22 cellular contexts compared by ENCODE assay signal in genomic region chr6:111862727-111863126, GRCh38. TPM values are rescaled to one million over a fixed set of nuclear protein-coding genes. Genes with fewer than 3 reads are reported as not detected.
DNase-seq lines count a peak whose midpoint lies in the region; ATAC-seq, FAIRE-seq and TF ChIP-seq lines count a peak whose summit lies in the region.
"Had no signal": no experiment of that assay in that cellular context is flagged by ENCODE, and none has a peak within 500 bp of the region (broad histone marks: within the 10 kb centered on the region; RNA-seq: fewer than 3 reads in every experiment).

No MANE protein-coding gene starts in this region.

- no peak overlapping the region for H3K4me3 ChIP-seq in CD8-positive, alpha-beta T cell (ENCODE audit: low read depth, low read length)
- H3K4me3 ChIP-seq: body of pancreas, PC-9, SJCRH30 had no signal

- intact Hi-C loops in CD4-positive, alpha-beta T cell (cut with DNase I, micrococcal nuclease): loop anchor here in 1 of 2 experiments (2.0 kb wide), 1 partner anchor 52 kb away; no protein-coding TSS in a partner anchor
- intact Hi-C loops in CD8-positive, alpha-beta T cell (cut with DNase I, micrococcal nuclease): loop anchor here in 1 of 2 experiments (1.0 kb wide), 1 partner anchor 8 kb away; no protein-coding TSS in a partner anchor

- H3K36me3 ChIP-seq in CD8-positive, alpha-beta T cell (ENCODE audit: insufficient read depth, low read length): no peaks in the 10 kb centered on the region
- H3K36me3 ChIP-seq: SJCRH30 had no signal

- no peak for DNase-seq in CD4-positive, alpha-beta T cell
- DNase-seq in CD8-positive, alpha-beta T cell: no peak
- DNase-seq in islet precursor cell: peak; percentile 42
- no peak for DNase-seq in GM19239 (ENCODE audit: insufficient read length, low spot score)
- no peak for DNase-seq in HUDEP-2 (lab: John Stamatoyannopoulos, UW; ENCODE audit: unreplicated experiment in 76 of 76)
- DNase-seq in cerebellar nuclear complex (lab: John Stamatoyannopoulos, UW): no peak
- DNase-seq: body of pancreas; cortex of kidney; left cardiac atrium; mesenchymal stem cell; NCI-H1436 treated with DMSO at 0.1 percent for 48 hours; NCI-H2227 treated with DMSO at 0.1 percent for 48 hours; PC-9; SJCRH30; stimulated activated naive CD4-positive, alpha-beta T cell treated with Interleukin-2 at 50 U/mL for 16 hours; T-helper 2 cell; trophoblast cell; WERI-Rb-1 had no signal

- H3K27ac Mint-ChIP-seq in CD4-positive, alpha-beta T cell: peak overlapping the region; percentile 93
- H3K27ac Mint-ChIP-seq in CD8-positive, alpha-beta T cell: peak overlapping the region; percentile 6
- H3K27ac Mint-ChIP-seq in activated T-helper 17 cell treated with anti-CD3 and anti-CD28 coated beads, Interleukin-2, amount 50 U/mL, for 72 hours: peak overlapping the region; percentile 95
- H3K27ac Mint-ChIP-seq: progenitor cell of endocrine pancreas had no signal

- no peak for FAIRE-seq in GM19239 (lab: Jason Lieb, UNC)
- FAIRE-seq: endothelial cell of umbilical vein had no signal

- peaks cover 99% of the 10 kb centered on the region for H3K4me1 ChIP-seq in CD8-positive, alpha-beta T cell (ENCODE audit: insufficient read depth, low read length)
- H3K4me1 ChIP-seq: body of pancreas, SJCRH30 had no signal

- CTCF ChIA-PET in CD4-positive, alpha-beta T cell (lab: Charles Lee): interaction anchor here (0.9 kb wide), 1 partner anchor 153 kb away, joined by 3 read pairs; no protein-coding TSS in a partner anchor
- CTCF ChIA-PET in CD8-positive, alpha-beta T cell (lab: Charles Lee): no interaction called here

- no peak for TF ChIP-seq CTCF in CD4-positive, alpha-beta T cell (IDR thresholded peaks at IDR 0.05)
- no peak for TF ChIP-seq CTCF in CD8-positive, alpha-beta T cell (IDR thresholded peaks at IDR 0.05)

- no peaks in the 10 kb centered on the region for H3K27me3 ChIP-seq in CD4-positive, alpha-beta T cell (ENCODE audit: control insufficient read depth, insufficient read depth, low read length)
- no peaks in the 10 kb centered on the region for H3K27me3 ChIP-seq in CD8-positive, alpha-beta T cell (ENCODE audit: insufficient read depth, low read length)
- H3K27me3 ChIP-seq: body of pancreas, SJCRH30 had no signal

- no peaks in the 10 kb centered on the region for H3K9me3 Mint-ChIP-seq in CD4-positive, alpha-beta T cell
- no peaks in the 10 kb centered on the region for H3K9me3 Mint-ChIP-seq in CD8-positive, alpha-beta T cell
- no peaks in the 10 kb centered on the region for H3K9me3 Mint-ChIP-seq in activated T-helper 17 cell treated with anti-CD3 and anti-CD28 coated beads, Interleukin-2, amount 50 U/mL, for 72 hours
- H3K9me3 Mint-ChIP-seq: nephron had no signal

- POLR2A ChIA-PET in CD4-positive, alpha-beta T cell (lab: Charles Lee): interaction anchor here (0.7 to 2.4 kb wide), 3 partner anchors 11 to 59 kb away, joined by 3 to 8 read pairs (median 5); partner anchors contain the start of gene FYN
- POLR2A ChIA-PET in CD8-positive, alpha-beta T cell (lab: Charles Lee): interaction anchor here (0.9 to 1.3 kb wide), 2 partner anchors 13 to 17 kb away, joined by 3 read pairs; no protein-coding TSS in a partner anchor

- ATAC-seq in CD4-positive, alpha-beta T cell (ENCODE audit: poor library complexity): no peak
- no peak for ATAC-seq in CD8-positive, alpha-beta T cell
- ATAC-seq in activated T-helper 17 cell treated with anti-CD3 and anti-CD28 coated beads, Interleukin-2, amount 50 U/mL, for 72 hours (replicated peaks): no peak
- ATAC-seq: body of pancreas, left cardiac atrium had no signal

- H3K27ac ChIP-seq in CD4-positive, alpha-beta T cell (ENCODE audit: low read depth, low read length): no peak overlapping the region
- H3K27ac ChIP-seq in CD8-positive, alpha-beta T cell (ENCODE audit: low read depth, low read length): no peak overlapping the region
- H3K27ac ChIP-seq: body of pancreas, PC-9, SJCRH30, WERI-Rb-1 had no signal

- H3K9me3 ChIP-seq in CD4-positive, alpha-beta T cell (ENCODE audit: control insufficient read depth, low read length): no peaks in the 10 kb centered on the region
- H3K9me3 ChIP-seq in CD8-positive, alpha-beta T cell (ENCODE audit: low read length): no peaks in the 10 kb centered on the region
- H3K9me3 ChIP-seq: body of pancreas, SJCRH30 had no signal

- peaks cover 100% of the 10 kb centered on the region for H3K4me1 Mint-ChIP-seq in CD4-positive, alpha-beta T cell (ENCODE audit: low read depth)
- peaks cover 98% of the 10 kb centered on the region for H3K4me1 Mint-ChIP-seq in CD8-positive, alpha-beta T cell (ENCODE audit: low read depth)
- peaks cover 89% of the 10 kb centered on the region for H3K4me1 Mint-ChIP-seq in activated T-helper 17 cell treated with anti-CD3 and anti-CD28 coated beads, Interleukin-2, amount 50 U/mL, for 72 hours

- H3K4me3 Mint-ChIP-seq in CD4-positive, alpha-beta T cell: peak overlapping the region; percentile 0
- peak overlapping the region; percentile 27 for H3K4me3 Mint-ChIP-seq in CD8-positive, alpha-beta T cell
- peak overlapping the region; percentile 82 for H3K4me3 Mint-ChIP-seq in activated T-helper 17 cell treated with anti-CD3 and anti-CD28 coated beads, Interleukin-2, amount 50 U/mL, for 72 hours
- H3K4me3 Mint-ChIP-seq: nephron had no signal

- no peaks in the 10 kb centered on the region for H3K27me3 Mint-ChIP-seq in CD4-positive, alpha-beta T cell
- H3K27me3 Mint-ChIP-seq in CD8-positive, alpha-beta T cell (ENCODE audit: low read depth): no peaks in the 10 kb centered on the region
- no peaks in the 10 kb centered on the region for H3K27me3 Mint-ChIP-seq in activated T-helper 17 cell treated with anti-CD3 and anti-CD28 coated beads, Interleukin-2, amount 50 U/mL, for 72 hours
- H3K27me3 Mint-ChIP-seq: progenitor cell of endocrine pancreas had no signal

- H3K36me3 Mint-ChIP-seq in CD4-positive, alpha-beta T cell (ENCODE audit: low read depth): peaks cover 35% of the 10 kb centered on the region
- H3K36me3 Mint-ChIP-seq in CD8-positive, alpha-beta T cell: peaks cover 19% of the 10 kb centered on the region
- H3K36me3 Mint-ChIP-seq in activated T-helper 17 cell treated with anti-CD3 and anti-CD28 coated beads, Interleukin-2, amount 50 U/mL, for 72 hours (ENCODE audit: low read depth): peaks cover 97% of the 10 kb centered on the region

RNA-seq across cellular contexts. Expression of gene FYN, which starts 10.5 kb away (rescaled TPM):
- 100 to 1,000 TPM; 419 TPM for total RNA-seq in CD4-positive, alpha-beta T cell
- 100 to 1,000 TPM; 479 to 483 TPM for total RNA-seq in CD8-positive, alpha-beta T cell
- 100 to 1,000 TPM; 139 to 326 TPM for total RNA-seq in activated T-helper 17 cell treated with anti-CD3 and anti-CD28 coated beads, Interleukin-2, amount 50 U/mL, for 72 hours

Comparison
In these comparisons a context has a peak if more than half of its experiments do, and no peak if none do; other contexts are left out.
1. H3K27ac Mint-ChIP-seq: peak in every context shown above with its lines; median percentile 95 in activated T-helper 17 cell treated with anti-CD3 and anti-CD28 coated beads, Interleukin-2, amount 50 U/mL, for 72 hours; 93 in CD4-positive, alpha-beta T cell; 6 in CD8-positive, alpha-beta T cell.
2. H3K4me3 Mint-ChIP-seq: peak in every context shown above with its lines; median percentile 82 in activated T-helper 17 cell treated with anti-CD3 and anti-CD28 coated beads, Interleukin-2, amount 50 U/mL, for 72 hours; 27 in CD8-positive, alpha-beta T cell; 0 in CD4-positive, alpha-beta T cell.